In the genomic region with DNA sequence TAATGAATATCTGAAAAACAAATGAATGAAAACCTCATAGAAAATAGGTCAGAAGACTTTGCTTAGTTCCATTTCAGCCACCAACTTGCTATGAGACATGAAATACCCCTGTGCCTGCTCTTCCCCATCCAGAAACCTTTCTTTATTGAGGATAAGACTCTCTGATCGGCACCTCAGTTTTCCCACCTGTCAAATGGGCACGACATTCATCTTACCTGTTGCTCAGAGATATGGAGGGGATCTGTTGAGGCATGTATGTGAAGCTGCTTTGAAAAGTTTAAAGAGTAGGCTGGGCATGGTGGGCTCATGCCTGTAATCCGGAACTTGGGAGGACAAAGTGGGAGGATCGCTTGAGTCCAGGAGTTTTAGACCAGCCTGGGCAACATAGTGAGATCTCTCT, we compare ENCODE assay signal across 14 cellular contexts. TPM values are rescaled to one million over a fixed set of nuclear protein-coding genes. Genes with fewer than 3 reads are reported as not detected.
DNase-seq lines count a peak whose midpoint lies in the region; ATAC-seq, FAIRE-seq and TF ChIP-seq lines count a peak whose summit lies in the region.
"Had no signal": no experiment of that assay in that cellular context is flagged by ENCODE, and none has a peak within 500 bp of the region (broad histone marks: within the 10 kb centered on the region; RNA-seq: fewer than 3 reads in every experiment).

No MANE protein-coding gene starts in this region.

- H2BK5ac ChIP-seq in H9 (ENCODE audit: insufficient read length, low read length) (no peak overlapping the region), trophoblast cell (ENCODE audit: low read depth, low read length, poor library complexity) (no peak overlapping the region)

- H2BK15ac ChIP-seq in H9 (ENCODE audit: low read depth, low read length): no peak overlapping the region

- H2AK5ac ChIP-seq in H9 (ENCODE audit: insufficient read length, low read length): no peak overlapping the region
- H2AK5ac ChIP-seq in trophoblast cell (ENCODE audit: low read length): no peak overlapping the region

- H3K27me3 Mint-ChIP-seq in WTC11 (ENCODE audit: low read depth) (no peaks in the 10 kb centered on the region), nephron (ENCODE audit: low read depth) (peaks cover under 1% of the 10 kb centered on the region), H9 (ENCODE audit: low read depth) (peaks cover 2% of the 10 kb centered on the region)

- H4K12ac ChIP-seq in trophoblast cell (ENCODE audit: low read depth, low read length): no peak overlapping the region

- no peaks in the 10 kb centered on the region for H3K27me3 ChIP-seq in BLaER1 treated with 17β-estradiol and CSF1 and Interleukin-3, amounts not matched to agents 10 nM and 100 nM
- H3K27me3 ChIP-seq in H9 (ENCODE audit: insufficient read depth, low read length) (no peaks in the 10 kb centered on the region), trophoblast cell (ENCODE audit: insufficient read depth, low read length) (no peaks in the 10 kb centered on the region)
- H3K27me3 ChIP-seq: BE2C had no signal

- DNase-seq in A549 (ENCODE audit: low read depth in 1 of 2, low spot score in 1 of 2): no peak
- DNase-seq in WTC11 (ENCODE audit: low spot score): no peak
- no peak for DNase-seq in H9
- DNase-seq in trophoblast cell: no peak
- DNase-seq: BE2C; Calu3; CD4-positive, CD25-positive, alpha-beta regulatory T cell; DMS 273 treated with DMSO at 0.1 percent for 48 hours; GOT3; Karpas-422 had no signal

- H3K4me1 ChIP-seq in A549 (peaks cover 38% of the 10 kb centered on the region), H9 (ENCODE audit: insufficient read depth, low read length) (peaks cover 3% of the 10 kb centered on the region; the same call in 1 of the 2 replicates), trophoblast cell (ENCODE audit: control insufficient read depth in 1 of 2, insufficient read depth in 2 of 2, low read length in 2 of 2) (peaks cover 28 to 31% of the 10 kb centered on the region in 2 experiments)
- H3K4me1 ChIP-seq in BLaER1 treated with 17β-estradiol and CSF1 and Interleukin-3, amounts not matched to agents 10 nM and 100 nM: peaks cover 31 to 63% (median 53%) of the 10 kb centered on the region in 10 experiments

- no peak overlapping the region for H2AFZ ChIP-seq in H9 (ENCODE audit: low read length)
- H2AFZ ChIP-seq in trophoblast cell (ENCODE audit: insufficient read depth, low read length, poor library complexity): no peak overlapping the region

- no peaks in the 10 kb centered on the region for H3K36me3 ChIP-seq in BLaER1 treated with 17β-estradiol and CSF1 and Interleukin-3, amounts not matched to agents 10 nM and 100 nM
- no peaks in the 10 kb centered on the region for H3K36me3 ChIP-seq in trophoblast cell (ENCODE audit: control insufficient read depth in 1 of 2, insufficient read depth in 2 of 2, low read length in 2 of 2)
- H3K36me3 ChIP-seq: BE2C had no signal

- no peak overlapping the region for H3K4me3 ChIP-seq in A549
- H3K4me3 ChIP-seq in BLaER1 treated with 17β-estradiol and CSF1 and Interleukin-3, amounts not matched to agents 10 nM and 100 nM: no peak overlapping the region
- no peak overlapping the region for H3K4me3 ChIP-seq in trophoblast cell (ENCODE audit: low read depth, low read length)

- H2BK12ac ChIP-seq in H9 (ENCODE audit: insufficient read length, low read depth, low read length) (no peak overlapping the region), trophoblast cell (ENCODE audit: low read length) (no peak overlapping the region)

- no peak overlapping the region for H3K56ac ChIP-seq in H9 (ENCODE audit: insufficient read length, low read depth, low read length)

- H3T11ph ChIP-seq in H9 (ENCODE audit: low read length): no peak overlapping the region

- H3K9me3 ChIP-seq in A549 (no peaks in the 10 kb centered on the region), H9 (ENCODE audit: control insufficient read depth, low read depth, low read length) (no peaks in the 10 kb centered on the region), trophoblast cell (ENCODE audit: insufficient read depth, low read depth, low read length) (no peaks in the 10 kb centered on the region)
- peaks cover 0 to 15% (median 10%) of the 10 kb centered on the region in 11 experiments; a peak in 17 of 22 replicates for H3K9me3 ChIP-seq in BLaER1 treated with 17β-estradiol and CSF1 and Interleukin-3, amounts not matched to agents 10 nM and 100 nM (replicated peaks in 1 of 11)
- H3K9me3 ChIP-seq: BE2C had no signal

- POLR2A ChIA-PET in A549 (lab: Yijun Ruan, JAX) (no interaction called here), WTC11 (lab: Charles Lee) (no interaction called here)

- no peak overlapping the region for H3K14ac ChIP-seq in H9 (ENCODE audit: insufficient read depth, low read length)
- H3K14ac ChIP-seq in trophoblast cell (ENCODE audit: low read length): no peak overlapping the region

- H3K36me3 Mint-ChIP-seq in WTC11 (no peaks in the 10 kb centered on the region), nephron (ENCODE audit: low read depth) (no peaks in the 10 kb centered on the region), H9 (ENCODE audit: insufficient read depth in 1 of 3, low read depth in 3 of 3) (no peaks in the 10 kb centered on the region)
- H3K36me3 Mint-ChIP-seq: CD4-positive, CD25-positive, alpha-beta regulatory T cell had no signal

- TF ChIP-seq POLR2A in A549 (IDR thresholded peaks at IDR 0.05; ENCODE audit: low read length): no peak

- no peak overlapping the region for H3K4me2 ChIP-seq in A549
- H3K4me2 ChIP-seq in BLaER1 treated with 17β-estradiol and CSF1 and Interleukin-3, amounts not matched to agents 10 nM and 100 nM: peak overlapping the region in 6 of 11 experiments; percentile 31 to 73 (median 66); a peak in 7 of 22 replicates
- H3K4me2 ChIP-seq in H9 (ENCODE audit: insufficient read depth, insufficient read length, low read length): no peak overlapping the region
- H3K4me2 ChIP-seq in trophoblast cell (ENCODE audit: low read length): no peak overlapping the region

- CTCF ChIA-PET in A549 (lab: Yijun Ruan, JAX): interaction anchor here (0.9 to 2.6 kb wide), 16 partner anchors 8 to 585 kb away, joined by 3 to 10 read pairs (median 4); no protein-coding TSS in a partner anchor
- CTCF ChIA-PET in WTC11 (lab: Charles Lee): interaction anchor here (0.6 to 1.7 kb wide), 3 partner anchors 73 to 365 kb away, joined by 3 to 5 read pairs (median 4); no protein-coding TSS in a partner anchor

- H3K4me3 Mint-ChIP-seq in WTC11 (no peak overlapping the region), nephron (no peak overlapping the region), H9 (no peak overlapping the region)
- H3K4me3 Mint-ChIP-seq: CD4-positive, CD25-positive, alpha-beta regulatory T cell had no signal

- H4K5ac ChIP-seq in H9 (ENCODE audit: insufficient read length, low read depth, low read length): no peak overlapping the region

- no peak for ATAC-seq in A549
- no peak for ATAC-seq in WTC11
- ATAC-seq in HG03196 (IDR thresholded peaks at IDR 0.05; ENCODE audit: unreplicated experiment): no peak
- no peak for ATAC-seq in GM21723 (IDR thresholded peaks at IDR 0.05; ENCODE audit: unreplicated experiment)

- H2BK120ac ChIP-seq in H9 (ENCODE audit: low read depth, low read length, poor library complexity, severe bottlenecking) (no peak overlapping the region), trophoblast cell (ENCODE audit: insufficient read depth, low read length, poor library complexity) (no peak overlapping the region)

- H3K79me1 ChIP-seq in H9 (ENCODE audit: insufficient read depth, low read depth, low read length, poor library complexity, severe bottlenecking): no peaks in the 10 kb centered on the region
- H3K79me1 ChIP-seq in trophoblast cell (ENCODE audit: low read length): peaks cover 25% of the 10 kb centered on the region

- no peak overlapping the region for H3K9ac ChIP-seq in BLaER1 treated with 17β-estradiol and CSF1 and Interleukin-3, amounts not matched to agents 10 nM and 100 nM
- H3K9ac ChIP-seq in H9 (ENCODE audit: extremely low read depth, insufficient read length, low read length) (no peak overlapping the region), trophoblast cell (ENCODE audit: low read length) (no peak overlapping the region)

- 91% methylated on average over 4 of the region's 4 CpGs for WGBS in A549 (ENCODE audit: missing lambda C conversion rate)
- no CpG with 5 or more reads among the region's 4 CpGs for WGBS in H9 (ENCODE audit: extremely low coverage, insufficient read length, low lambda C conversion rate)
- no CpG with 5 or more reads among the region's 4 CpGs for WGBS in trophoblast cell (ENCODE audit: extremely low coverage, insufficient coverage, insufficient read length)

- no peak overlapping the region for H2BK20ac ChIP-seq in H9 (ENCODE audit: low read depth, low read length, poor library complexity, severe bottlenecking)

- H3K9me3 Mint-ChIP-seq in WTC11: no peaks in the 10 kb centered on the region
- no peaks in the 10 kb centered on the region for H3K9me3 Mint-ChIP-seq in nephron
- no peaks in the 10 kb centered on the region; a peak in 1 of 5 replicates for H3K9me3 Mint-ChIP-seq in H9
- H3K9me3 Mint-ChIP-seq: CD4-positive, CD25-positive, alpha-beta regulatory T cell had no signal

- TF ChIP-seq EP300 in A549 (IDR thresholded peaks at IDR 0.05): no peak

- no peak for TF ChIP-seq RAD21 in A549 (conservative IDR thresholded peaks at IDR 0.05 in 1 of 2, IDR thresholded peaks at IDR 0.05 in 1 of 2)

- FAIRE-seq in A549 (lab: Jason Lieb, UNC): no peak

- no peaks in the 10 kb centered on the region for H4K20me1 ChIP-seq in BLaER1 treated with 17β-estradiol and CSF1 and Interleukin-3, amounts not matched to agents 10 nM and 100 nM
- H4K20me1 ChIP-seq in H9 (ENCODE audit: control insufficient read depth, insufficient read depth, insufficient read length): no peaks in the 10 kb centered on the region

- H3K4me1 Mint-ChIP-seq in WTC11 (peaks cover 54% of the 10 kb centered on the region), nephron (peaks cover 65% of the 10 kb centered on the region), H9 (peaks cover 47 to 51% of the 10 kb centered on the region in 2 experiments)

- no peak overlapping the region for H4K91ac ChIP-seq in H9 (ENCODE audit: insufficient read length, low read depth, low read length)
- no peak overlapping the region for H4K91ac ChIP-seq in trophoblast cell (ENCODE audit: low read depth, low read length)

- H3K79me2 ChIP-seq in H9 (ENCODE audit: insufficient read depth, low read length): no peaks in the 10 kb centered on the region
- H3K79me2 ChIP-seq in trophoblast cell (ENCODE audit: control insufficient read depth, insufficient read depth, low read length, poor library complexity): no peaks in the 10 kb centered on the region

- H3K18ac ChIP-seq in H9 (ENCODE audit: insufficient read length, low read depth, low read length): no peak overlapping the region
- no peak overlapping the region for H3K18ac ChIP-seq in trophoblast cell (ENCODE audit: low read length)

- no peaks in the 10 kb centered on the region for H3K23me2 ChIP-seq in H9 (ENCODE audit: insufficient read length, low read depth, low read length, poor library complexity, severe bottlenecking)

- H4K8ac ChIP-seq in H9 (replicated peaks; ENCODE audit: insufficient read length, low read depth, low read length): no peak overlapping the region
- H4K8ac ChIP-seq in trophoblast cell (ENCODE audit: low read depth, low read length): no peak overlapping the region

- TF ChIP-seq CTCF in A549 (IDR thresholded peaks at IDR 0.05) (no peak), WTC11 (IDR thresholded peaks at IDR 0.05) (no peak), nephron (IDR thresholded peaks at IDR 0.05; ENCODE audit: unreplicated experiment in 3 of 3) (no peak), H9 (conservative IDR thresholded peaks at IDR 0.05) (no peak)

- no peak overlapping the region for H3K4ac ChIP-seq in H9 (ENCODE audit: low read depth, low read length)
- H3K4ac ChIP-seq in trophoblast cell (ENCODE audit: low read depth, low read length): no peak overlapping the region

- H3K27ac Mint-ChIP-seq in WTC11 (no peak overlapping the region), nephron (peak overlapping the region; percentile 15 to 78 (median 59)), H9 (no peak overlapping the region)
- H3K27ac Mint-ChIP-seq: CD4-positive, CD25-positive, alpha-beta regulatory T cell had no signal

- H3K27ac ChIP-seq in A549 (peak overlapping the region in 1 of 2 experiments; percentile 62; a peak in 3 of 6 replicates), H9 (ENCODE audit: insufficient read length, low read depth, low read length) (no peak overlapping the region), trophoblast cell (ENCODE audit: low read depth, low read length) (no peak overlapping the region)
- peak overlapping the region in 4 of 11 experiments; percentile 18 to 51 (median 24); a peak in 3 of 22 replicates for H3K27ac ChIP-seq in BLaER1 treated with 17β-estradiol and CSF1 and Interleukin-3, amounts not matched to agents 10 nM and 100 nM

- H3K23ac ChIP-seq in H9 (ENCODE audit: insufficient read length, low read depth, low read length) (no peak overlapping the region), trophoblast cell (ENCODE audit: low read length) (no peak overlapping the region)

RNA-seq across cellular contexts. Expression of gene MAP1LC3B2, which starts 41.8 kb away (rescaled TPM):
- polyA plus RNA-seq in A549 (2011; rRNA removed) (2.8 and 6.7 TPM in 2 replicates), A549 (2017; fragmentation: RNase III; extraction: RNeasy Plus Mini Kit Qiagen cat#74134 plus additional on column Dnase treatment) (1.4 to 2.9 TPM (median 2.1 TPM) in 3 replicates)
- 0.50 and 0.57 TPM in 2 replicates for polyA plus RNA-seq in A549 (2012; cell fraction: cytosol; rRNA removed)
- 0.56 and 0.61 TPM in 2 replicates for polyA plus RNA-seq in A549 (2012; cell fraction: nucleus; rRNA removed)
- polyA minus RNA-seq in A549 (2011; rRNA and poly(A)+ RNA removed): 2.8 TPM in 2 replicates
- total RNA-seq in WTC11 (2021) (2.2 to 3.0 TPM (median 2.5 TPM) in 3 replicates), H9 (2021) (1.5 and 2.0 TPM in 2 replicates)
- 0.28 and 0.31 TPM in 2 replicates for polyA plus RNA-seq in trophoblast cell (2013)

Comparison
In these comparisons a context has a peak if more than half of its experiments do, and no peak if none do; other contexts are left out.
1. H3K4me2 ChIP-seq: peak in BLaER1 treated with 17β-estradiol and CSF1 and Interleukin-3, amounts not matched to agents 10 nM and 100 nM (6 of 11); none in A549 (single experiment), H9 (single experiment) and trophoblast cell (single experiment).
2. H3K27ac Mint-ChIP-seq: peak in nephron (3 of 3); none in WTC11 (single experiment) and H9 (0 of 3).